Comparison of ENCODE assay signal across 8 cellular contexts in genomic region chr13:32585625-32586021, GRCh38. TPM values are rescaled to one million over a fixed set of nuclear protein-coding genes. Genes with fewer than 3 reads are reported as not detected.
DNase-seq lines count a peak whose midpoint lies in the region; ATAC-seq and TF ChIP-seq lines count a peak whose summit lies in the region.

No MANE protein-coding gene starts in this region.

- DNase-seq in A172 (ENCODE audit: low spot score) (peak; percentile 5), HK-2 (ENCODE audit: unreplicated experiment) (peak; percentile 5), ascending aorta (ENCODE audit: low spot score in 2 of 2) (no peak), islet precursor cell (peak; percentile 84), RPMI8226 (no peak), NCI-H1930 (lab: John Stamatoyannopoulos, UW) (no peak)
- peak in 1 of 2 donors; percentile 2 for DNase-seq in stimulated activated naive CD8-positive, alpha-beta T cell treated with anti-CD3 and anti-CD28 coated beads, Interleukin-15, amount 100 ng/mL, for 72 hours

- no peaks in the 10 kb centered on the region for H3K9me3 Mint-ChIP-seq in stimulated activated naive CD8-positive, alpha-beta T cell treated with anti-CD3 and anti-CD28 coated beads, Interleukin-15, amount 100 ng/mL, for 72 hours

- no peaks in the 10 kb centered on the region for H3K9me3 ChIP-seq in ascending aorta

- H3K27me3 ChIP-seq in ascending aorta: no peaks in the 10 kb centered on the region

- H3K4me3 Mint-ChIP-seq in stimulated activated naive CD8-positive, alpha-beta T cell treated with anti-CD3 and anti-CD28 coated beads, Interleukin-15, amount 100 ng/mL, for 72 hours: peak overlapping the region; percentile 85

- H3K27ac Mint-ChIP-seq in stimulated activated naive CD8-positive, alpha-beta T cell treated with anti-CD3 and anti-CD28 coated beads, Interleukin-15, amount 100 ng/mL, for 72 hours: peak overlapping the region; percentile 71 to 84

- no peak for ATAC-seq in stimulated activated naive CD8-positive, alpha-beta T cell treated with anti-CD3 and anti-CD28 coated beads, Interleukin-15, amount 100 ng/mL, for 72 hours
- ATAC-seq in HG03196 (IDR thresholded peaks at IDR 0.05; ENCODE audit: unreplicated experiment): no peak

- H3K4me3 ChIP-seq in ascending aorta: peak overlapping the region; percentile 88 to 96

- H3K27ac ChIP-seq in ascending aorta: peak overlapping the region; percentile 66 to 98

- no peaks in the 10 kb centered on the region for H3K27me3 Mint-ChIP-seq in stimulated activated naive CD8-positive, alpha-beta T cell treated with anti-CD3 and anti-CD28 coated beads, Interleukin-15, amount 100 ng/mL, for 72 hours

- intact Hi-C loops in ascending aorta (cut with DNase I): loop anchor here (1.0 to 10.0 kb wide), 7 partner anchors 47 to 1137 kb away; partner anchors contain the start of genes N4BP2L1 and N4BP2L2

- no peak for TF ChIP-seq CTCF in ascending aorta (IDR thresholded peaks at IDR 0.05)

- H3K36me3 ChIP-seq in ascending aorta: no peaks in the 10 kb centered on the region

- peaks cover 0 to 13% of the 10 kb centered on the region in 2 donors for H3K4me1 ChIP-seq in ascending aorta

- H3K4me1 Mint-ChIP-seq in stimulated activated naive CD8-positive, alpha-beta T cell treated with anti-CD3 and anti-CD28 coated beads, Interleukin-15, amount 100 ng/mL, for 72 hours: peaks cover 40% of the 10 kb centered on the region

RNA-seq across cellular contexts. Expression of gene PDS5B, which starts 0.6 kb away (rescaled TPM):
- 11.0 and 18.0 TPM in 2 replicates for total RNA-seq in A172 (2014; rRNA removed; shearing (Covaris generic))
- 31.0 TPM for total RNA-seq in ascending aorta

RNA-seq across cellular contexts. Expression of gene N4BP2L2, which starts 47.0 kb away (rescaled TPM):
- total RNA-seq in A172 (2014; rRNA removed; shearing (Covaris generic)): 75.5 and 81.2 TPM in 2 replicates
- total RNA-seq in ascending aorta: 137 TPM

Comparison
In these comparisons a context has a peak if more than half of its experiments do, and no peak if none do; other contexts are left out.
1. DNase-seq: peak in A172 (single experiment), HK-2 (single experiment) and islet precursor cell (single experiment); none in ascending aorta (0 of 2), RPMI8226 (single experiment) and NCI-H1930 (0 of 2).